ENCODE assay signal across 14 cellular contexts in genomic region chr6:135861189-135861588, GRCh38. TPM values are rescaled to one million over a fixed set of nuclear protein-coding genes. Genes with fewer than 3 reads are reported as not detected.
DNase-seq lines count a peak whose midpoint lies in the region; ATAC-seq, FAIRE-seq and TF ChIP-seq lines count a peak whose summit lies in the region.
"Had no signal": no experiment of that assay in that cellular context is flagged by ENCODE, and none has a peak within 500 bp of the region (broad histone marks: within the 10 kb centered on the region; RNA-seq: fewer than 3 reads in every experiment).

No MANE protein-coding gene starts in this region.

- no peaks in the 10 kb centered on the region for H3K79me2 ChIP-seq in Karpas-422 (ENCODE audit: low read length)

- intact Hi-C loops in pancreas (cut with DNase I): no loop called here

- H3K9me3 ChIP-seq in pancreas (no peaks in the 10 kb centered on the region), WERI-Rb-1 (ENCODE audit: severe bottlenecking) (no peaks in the 10 kb centered on the region), Karpas-422 (ENCODE audit: low read length) (no peaks in the 10 kb centered on the region)

- TF ChIP-seq CTCF in pancreas (IDR thresholded peaks at IDR 0.05) (no peak), WERI-Rb-1 (IDR thresholded peaks at IDR 0.05; ENCODE audit: low read depth, low read length) (no peak)

- 89 to 94% methylated on average over 1 of the region's 1 CpG for WGBS in pancreas, 2 donors

- H3K9ac ChIP-seq in Karpas-422 (ENCODE audit: low read length): no peak overlapping the region

- DNase-seq in pancreas (no peak), WERI-Rb-1 (no peak), Karpas-422 (no peak)
- DNase-seq: activated T-cell treated with anti-CD3 and anti-CD28 coated beads, Interleukin-2, amount 50 U/mL, for 1 hour; amniotic stem cell; EL; NCI-H146; NCI-H69; stimulated activated CD4-positive, alpha-beta T cell treated with anti-CD3 and anti-CD28 coated beads, Interleukin-4, amount 100 ng/mL, for 1 hour had no signal

- no peaks in the 10 kb centered on the region for H3K27me3 ChIP-seq in pancreas
- no peaks in the 10 kb centered on the region for H3K27me3 ChIP-seq in WERI-Rb-1 (ENCODE audit: insufficient read depth, low read depth, severe bottlenecking)
- no peaks in the 10 kb centered on the region for H3K27me3 ChIP-seq in Karpas-422 (ENCODE audit: low read length)

- peak; percentile 89 for FAIRE-seq in pancreas (lab: Jason Lieb, UNC)

- no peaks in the 10 kb centered on the region for H3K36me3 ChIP-seq in pancreas
- no peaks in the 10 kb centered on the region for H3K36me3 ChIP-seq in WERI-Rb-1
- H3K36me3 ChIP-seq in Karpas-422 (ENCODE audit: insufficient read depth, low read length): no peaks in the 10 kb centered on the region

- H2AFZ ChIP-seq in Karpas-422 (ENCODE audit: low read length): no peak overlapping the region

- no peaks in the 10 kb centered on the region for H4K20me1 ChIP-seq in Karpas-422 (ENCODE audit: insufficient read depth, low read depth, low read length)

- H3K27ac ChIP-seq in pancreas: no peak overlapping the region
- no peak overlapping the region for H3K27ac ChIP-seq in WERI-Rb-1
- no peak overlapping the region for H3K27ac ChIP-seq in Karpas-422 (ENCODE audit: low read length)

- H3K4me3 ChIP-seq in pancreas (no peak overlapping the region), WERI-Rb-1 (ENCODE audit: low read depth, low read length) (no peak overlapping the region), Karpas-422 (ENCODE audit: low read length) (no peak overlapping the region)

- no peak overlapping the region for H3K4me2 ChIP-seq in Karpas-422 (ENCODE audit: low read depth, low read length, poor library complexity, severe bottlenecking)

- H3K9me2 ChIP-seq in Karpas-422 (replicated peaks; ENCODE audit: insufficient read depth, low read length): no peaks in the 10 kb centered on the region

- peak; percentile 77 for ATAC-seq in GM18870 (IDR thresholded peaks at IDR 0.05; ENCODE audit: unreplicated experiment)
- ATAC-seq in HG02610 (IDR thresholded peaks at IDR 0.05; ENCODE audit: unreplicated experiment): peak; percentile 55
- peak; percentile 64 for ATAC-seq in HG03469 (IDR thresholded peaks at IDR 0.05; ENCODE audit: unreplicated experiment)
- no peak for ATAC-seq in pancreas
- ATAC-seq in GM18909 (IDR thresholded peaks at IDR 0.05; ENCODE audit: poor library complexity, unreplicated experiment): no peak
- ATAC-seq in esophagus mucosa: no peak

- H3K4me1 ChIP-seq in pancreas: no peaks in the 10 kb centered on the region
- no peaks in the 10 kb centered on the region for H3K4me1 ChIP-seq in Karpas-422 (ENCODE audit: low read length)

RNA-seq across cellular contexts. Expression of gene PDE7B, which starts 9.7 kb away (rescaled TPM):
- total RNA-seq in pancreas: 1 to 10 TPM in 2 of 6 donors, under 1 TPM in 4; 0.41 to 1.7 (median 0.76) TPM
- polyA plus RNA-seq in pancreas: 1 to 10 TPM in 1 of 2 donors, under 1 TPM in 1; 0.38 to 1.2 TPM
- total RNA-seq in esophagus mucosa: 0.68 TPM
- not detected in 2 replicates for total RNA-seq in Karpas-422 (2014; rRNA removed; shearing (Covaris generic); ENCODE audit: low replicate concordance)

Comparison
In these comparisons a context has a peak if more than half of its experiments do, and no peak if none do; other contexts are left out.
1. ATAC-seq: peak in GM18870 (single experiment), HG02610 (single experiment) and HG03469 (single experiment); none in pancreas (0 of 4), GM18909 (single experiment) and esophagus mucosa (single experiment).